In genomic region chr15:57015897-57016296, GRCh38 we compare ENCODE assay signal across 19 cellular contexts.
DNase-seq lines count a peak whose midpoint lies in the region; ATAC-seq, FAIRE-seq and TF ChIP-seq lines count a peak whose summit lies in the region.
"Had no signal": no experiment of that assay in that cellular context is flagged by ENCODE, and none has a peak within 500 bp of the region (broad histone marks: within the 10 kb centered on the region; RNA-seq: fewer than 3 reads in every experiment).

No MANE protein-coding gene starts in this region.

- no peak overlapping the region for H2BK5ac ChIP-seq in trophoblast cell (ENCODE audit: low read depth, low read length, poor library complexity)

- H4K91ac ChIP-seq in trophoblast cell (ENCODE audit: low read depth, low read length) = no peak overlapping the region

- H4K12ac ChIP-seq in trophoblast cell (ENCODE audit: low read depth, low read length) = no peak overlapping the region

- no peak for DNase-seq in RWPE2 (ENCODE audit: low spot score)
- peak; percentile 75 to 97 for DNase-seq in trophoblast cell
- no peak for DNase-seq in pons (ENCODE audit: low spot score)
- no peak for DNase-seq in activated CD8-positive, alpha-beta T cell treated with anti-CD3 and anti-CD28 coated beads for 36 hours
- DNase-seq in NCI-H1105 treated with DMSO at 0.1 percent for 48 hours (lab: John Stamatoyannopoulos, UW) = no peak
- DNase-seq: adrenal gland; AML-193; cerebellar nuclear complex; COR-L47; effector memory CD4-positive, alpha-beta T cell; H7; left ventricle myocardium superior; NCI-H2081; NCI-H524 treated with DMSO at 0.1 percent for 48 hours; small intestine had no signal

- H3K4me1 Mint-ChIP-seq in activated CD8-positive, alpha-beta T cell treated with anti-CD3 and anti-CD28 coated beads for 36 hours (ENCODE audit: low read depth) = peaks cover 33% of the 10 kb centered on the region

- no peak overlapping the region for H2BK120ac ChIP-seq in trophoblast cell (ENCODE audit: insufficient read depth, low read length, poor library complexity)

- H3K27ac Mint-ChIP-seq in activated CD8-positive, alpha-beta T cell treated with anti-CD3 and anti-CD28 coated beads for 36 hours = no peak overlapping the region

- H3K36me3 ChIP-seq in HEK293 (ENCODE audit: control insufficient read depth in 2 of 2, insufficient read depth in 1 of 2, low read length in 2 of 2) (no peaks in the 10 kb centered on the region), RWPE2 (ENCODE audit: low read depth) (no peaks in the 10 kb centered on the region), trophoblast cell (ENCODE audit: control insufficient read depth in 1 of 2, insufficient read depth in 2 of 2, low read length in 2 of 2) (no peaks in the 10 kb centered on the region)
- H3K36me3 ChIP-seq: adrenal gland had no signal

- peaks cover 12% of the 10 kb centered on the region for H3K36me3 Mint-ChIP-seq in activated CD8-positive, alpha-beta T cell treated with anti-CD3 and anti-CD28 coated beads for 36 hours (ENCODE audit: low read depth)

- CTCF ChIA-PET in HEK293 (lab: Yijun Ruan, JAX) = no interaction called here
- CTCF ChIA-PET in activated CD8-positive, alpha-beta T cell treated with anti-CD3 and anti-CD28 coated beads for 36 hours (lab: Charles Lee) = no interaction called here

- H3K4me2 ChIP-seq in trophoblast cell (ENCODE audit: low read length) = no peak overlapping the region

- no peak overlapping the region for H3K18ac ChIP-seq in trophoblast cell (ENCODE audit: low read length)

- H3K79me1 ChIP-seq in trophoblast cell (ENCODE audit: low read length) = peaks cover 2% of the 10 kb centered on the region

- no peak overlapping the region for H3K23ac ChIP-seq in trophoblast cell (ENCODE audit: low read length)

- no peak overlapping the region for H3K4me3 Mint-ChIP-seq in activated CD8-positive, alpha-beta T cell treated with anti-CD3 and anti-CD28 coated beads for 36 hours

- no peak overlapping the region for H3K9ac ChIP-seq in trophoblast cell (ENCODE audit: low read length)
- H3K9ac ChIP-seq: parathyroid adenoma had no signal

- no peak overlapping the region for H3K14ac ChIP-seq in trophoblast cell (ENCODE audit: low read length)

- ATAC-seq in RWPE2 (ENCODE audit: low read depth) = peak; percentile 95
- no peak for ATAC-seq in activated CD8-positive, alpha-beta T cell treated with anti-CD3 and anti-CD28 coated beads for 36 hours
- ATAC-seq: activated CD4-positive, CD25-positive, alpha-beta regulatory T cell treated with anti-CD3 and anti-CD28 coated beads, Interleukin-2, amount 50 U/mL, for 24 hours; left ventricle myocardium superior had no signal

- H3K27me3 ChIP-seq in RWPE2 (ENCODE audit: insufficient read depth, poor library complexity, severe bottlenecking) (no peaks in the 10 kb centered on the region), trophoblast cell (ENCODE audit: insufficient read depth, low read length) (no peaks in the 10 kb centered on the region)
- H3K27me3 ChIP-seq: adrenal gland had no signal

- POLR2A ChIA-PET in HEK293 (lab: Yijun Ruan, JAX) = no interaction called here
- POLR2A ChIA-PET in activated CD8-positive, alpha-beta T cell treated with anti-CD3 and anti-CD28 coated beads for 36 hours (lab: Charles Lee) = no interaction called here

- no peak overlapping the region for H3K4me3 ChIP-seq in HEK293 (ENCODE audit: low read depth, low read length)
- no peak overlapping the region for H3K4me3 ChIP-seq in RWPE2 (ENCODE audit: severe bottlenecking)
- H3K4me3 ChIP-seq in trophoblast cell (ENCODE audit: low read depth, low read length) = no peak overlapping the region
- H3K4me3 ChIP-seq: adrenal gland had no signal

- peaks cover under 1% of the 10 kb centered on the region for H3K9me3 Mint-ChIP-seq in activated CD8-positive, alpha-beta T cell treated with anti-CD3 and anti-CD28 coated beads for 36 hours

- FAIRE-seq in islet of Langerhans (lab: Jason Lieb, UNC) = peak; percentile 38
- FAIRE-seq: small intestine had no signal

- H3K27me3 Mint-ChIP-seq in activated CD8-positive, alpha-beta T cell treated with anti-CD3 and anti-CD28 coated beads for 36 hours = no peaks in the 10 kb centered on the region

- peaks cover 2% of the 10 kb centered on the region for H3K79me2 ChIP-seq in trophoblast cell (ENCODE audit: control insufficient read depth, insufficient read depth, low read length, poor library complexity)

- no peak overlapping the region for H2AK5ac ChIP-seq in trophoblast cell (ENCODE audit: low read length)

- H2AFZ ChIP-seq in trophoblast cell (ENCODE audit: insufficient read depth, low read length, poor library complexity) = no peak overlapping the region
- H2AFZ ChIP-seq: parathyroid adenoma had no signal

- intact Hi-C loops in activated CD8-positive, alpha-beta T cell treated with anti-CD3 and anti-CD28 coated beads for 36 hours (cut with micrococcal nuclease) = no loop called here

- H2BK12ac ChIP-seq in trophoblast cell (ENCODE audit: low read length) = no peak overlapping the region

- no peak overlapping the region for H3K27ac ChIP-seq in HEK293 (ENCODE audit: extremely low read depth, low read depth, low read length)
- peak overlapping the region; percentile 62 for H3K27ac ChIP-seq in RWPE2 (ENCODE audit: poor library complexity, severe bottlenecking)
- H3K27ac ChIP-seq in trophoblast cell (ENCODE audit: low read depth, low read length) = peak overlapping the region; percentile 48
- H3K27ac ChIP-seq: adrenal gland, parathyroid adenoma had no signal

- no peak overlapping the region for H3K4ac ChIP-seq in trophoblast cell (ENCODE audit: low read depth, low read length)

- no peak overlapping the region for H4K8ac ChIP-seq in trophoblast cell (ENCODE audit: low read depth, low read length)

- peaks cover 11% of the 10 kb centered on the region for H3K4me1 ChIP-seq in HEK293 (ENCODE audit: control insufficient read depth, insufficient read depth, low read length)
- H3K4me1 ChIP-seq in RWPE2 (ENCODE audit: insufficient read depth, poor library complexity, severe bottlenecking) = peaks cover 46% of the 10 kb centered on the region
- peaks cover 3 to 9% of the 10 kb centered on the region in 2 experiments for H3K4me1 ChIP-seq in trophoblast cell (ENCODE audit: control insufficient read depth in 1 of 2, insufficient read depth in 2 of 2, low read length in 2 of 2)
- H3K4me1 ChIP-seq: parathyroid adenoma had no signal

- WGBS in trophoblast cell (ENCODE audit: extremely low coverage, insufficient coverage, insufficient read length) = no CpG with 5 or more reads among the region's 2 CpGs

- TF ChIP-seq CTCF in HEK293 (tag by site-specific recombination; IDR thresholded peaks at IDR 0.05) (no peak), RWPE2 (IDR thresholded peaks at IDR 0.05; ENCODE audit: poor library complexity, severe bottlenecking) (no peak)
- TF ChIP-seq CTCF in activated CD8-positive, alpha-beta T cell treated with anti-CD3 and anti-CD28 coated beads for 36 hours (IDR thresholded peaks at IDR 0.05) = no peak

- no peaks in the 10 kb centered on the region for H3K9me3 ChIP-seq in HEK293 (ENCODE audit: control insufficient read depth, insufficient read depth, low read depth, low read length)
- no peaks in the 10 kb centered on the region for H3K9me3 ChIP-seq in RWPE2 (ENCODE audit: severe bottlenecking)
- no peaks in the 10 kb centered on the region for H3K9me3 ChIP-seq in trophoblast cell (ENCODE audit: insufficient read depth, low read depth, low read length)
- H3K9me3 ChIP-seq: adrenal gland had no signal

TF ChIP-seq in HEK293, 187 proteins besides CTCF, POLR2A, EP300 and RAD21:
- TF ChIP-seq SCRT2 (tag by site-specific recombination; IDR thresholded peaks at IDR 0.05) = 0 out of 2 replicates have a peak, but pooled peaks have one; percentile 31
- TF ChIP-seq ZNF843 (tag by site-specific recombination; IDR thresholded peaks at IDR 0.05) = no peak
- TF ChIP-seq SP7 (tag by site-specific recombination; IDR thresholded peaks at IDR 0.05) = 0 out of 2 replicates have a peak, but pooled peaks have one; percentile 18
- TF ChIP-seq ZNF184 (tag by site-specific recombination; IDR thresholded peaks at IDR 0.05) = no peak
- peak; percentile 64; the same call in 1 of the 2 replicates for TF ChIP-seq BCL6B (tag by site-specific recombination; IDR thresholded peaks at IDR 0.05)
- 0 out of 2 replicates have a peak, but pooled peaks have one; percentile 9 for TF ChIP-seq PRDM10 (tag by site-specific recombination; IDR thresholded peaks at IDR 0.05)
- TF ChIP-seq ZNF521 (tag by site-specific recombination; IDR thresholded peaks at IDR 0.05) = no peak

Comparison
In these comparisons a context has a peak if more than half of its experiments do, and no peak if none do; other contexts are left out.
1. DNase-seq: peak in trophoblast cell (2 of 2); none in RWPE2 (single experiment), pons (single experiment), activated CD8-positive, alpha-beta T cell treated with anti-CD3 and anti-CD28 coated beads for 36 hours (single experiment) and NCI-H1105 treated with DMSO at 0.1 percent for 48 hours (single experiment).